2 cellular contexts compared by ENCODE assay signal in genomic region chr15:75431682-75432081, GRCh38.
TF ChIP-seq lines count a peak whose summit lies in the region.

No MANE protein-coding gene starts in this region.

TF ChIP-seq in IMR-90, 13 proteins besides CTCF, POLR2A, EP300 and RAD21:
- TF ChIP-seq CHD1 (IDR thresholded peaks at IDR 0.05; ENCODE audit: low read depth, low read length) (no peak), MAZ (IDR thresholded peaks at IDR 0.05; ENCODE audit: borderline replicate concordance, low read depth, low read length) (no peak), MAFK (IDR thresholded peaks at IDR 0.05; ENCODE audit: low read depth, low read length) (peak; percentile 31; the same call in 1 of the 2 replicates)

TF ChIP-seq in K562, 482 proteins besides CTCF, POLR2A, EP300 and RAD21:
- no peak for TF ChIP-seq POLR2AphosphoS2 (IDR thresholded peaks at IDR 0.05; ENCODE audit: low read length)
- TF ChIP-seq ZNF785 (CRISPR knock-in tag; IDR thresholded peaks at IDR 0.05) = no peak
- TF ChIP-seq MAFG (tag; conservative IDR thresholded peaks at IDR 0.05) = 0 out of 2 replicates have a peak, but pooled peaks have one; percentile 8
- TF ChIP-seq MEIS2 (IDR thresholded peaks at IDR 0.05; ENCODE audit: partially characterized antibody) = no peak
- TF ChIP-seq ZNF316 (IDR thresholded peaks at IDR 0.05) = peak; percentile 63
- TF ChIP-seq C11orf30 (IDR thresholded peaks at IDR 0.05; ENCODE audit: low read depth) = peak; percentile 41
TF ChIP-seq in K562: peak in this region for 3.
